In genomic region chr20:57514273-57514751, GRCh38 we compare ENCODE assay signal across 8 cellular contexts. TPM values are rescaled to one million over a fixed set of nuclear protein-coding genes. Genes with fewer than 3 reads are reported as not detected.
DNase-seq lines count a peak whose midpoint lies in the region; ATAC-seq and TF ChIP-seq lines count a peak whose summit lies in the region.

No MANE protein-coding gene starts in this region.

- no peaks in the 10 kb centered on the region for H3F3A ChIP-seq in SK-N-SH (replicated peaks; ENCODE audit: insufficient read depth)

- POLR2A ChIA-PET in SK-N-SH (lab: Yijun Ruan, JAX) = no interaction called here

- H3K27me3 ChIP-seq in SK-N-SH (ENCODE audit: insufficient read depth) = no peaks in the 10 kb centered on the region; the same call in 1 of the 2 replicates
- H3K27me3 ChIP-seq in endodermal cell (ENCODE audit: control insufficient read depth, insufficient read depth, low read length, poor library complexity, severe bottlenecking) = peaks cover under 1% of the 10 kb centered on the region
- H3K27me3 ChIP-seq in lower lobe of right lung (ENCODE audit: low read depth) = no peaks in the 10 kb centered on the region
- no peaks in the 10 kb centered on the region for H3K27me3 ChIP-seq in tibial nerve

- H3K4me1 Mint-ChIP-seq in endodermal cell = peaks cover 12% of the 10 kb centered on the region

- CTCF ChIA-PET in SK-N-SH (lab: Yijun Ruan, JAX) = interaction anchor here (0.6 to 20.9 kb wide), 13 partner anchors 8 to 696 kb away, joined by 3 to 403 read pairs (median 6); no protein-coding TSS in a partner anchor

- DNase-seq in DMS53 (lab: John Stamatoyannopoulos, UW) = peak; percentile 69
- peak; percentile 83 for DNase-seq in HuH-7.5 (ENCODE audit: low spot score)
- peak; percentile 77 for DNase-seq in SK-N-SH
- peak; percentile 91 for DNase-seq in endodermal cell
- peak; percentile 65 for DNase-seq in lower lobe of right lung
- DNase-seq in tibial nerve (ENCODE audit: low spot score in 2 of 2) = peak; percentile 52 to 77

- H3K4me1 ChIP-seq in SK-N-SH (ENCODE audit: control insufficient read depth in 1 of 2, insufficient read depth in 2 of 2, low read depth in 1 of 2, low read length in 1 of 2) (peaks cover 0 to 2% of the 10 kb centered on the region in 2 experiments; a peak in 1 of 4 replicates), endodermal cell (ENCODE audit: control insufficient read depth, insufficient read depth, low read length) (no peaks in the 10 kb centered on the region), lower lobe of right lung (peaks cover 20% of the 10 kb centered on the region), tibial nerve (peaks cover 0 to 6% (median 2%) of the 10 kb centered on the region in 4 donors)

- no peak overlapping the region for H3K4me2 ChIP-seq in SK-N-SH

- H4K20me1 ChIP-seq in SK-N-SH (ENCODE audit: insufficient read depth) = no peaks in the 10 kb centered on the region

- TF ChIP-seq EP300 in SK-N-SH (IDR thresholded peaks at IDR 0.05; ENCODE audit: borderline replicate concordance in 1 of 2, low read depth in 1 of 2, low read length in 1 of 2) (no peak), tibial nerve (IDR thresholded peaks at IDR 0.05) (no peak)

- H3K79me2 ChIP-seq in SK-N-SH (ENCODE audit: insufficient read depth) = no peaks in the 10 kb centered on the region

- H3K27ac ChIP-seq in SK-N-SH (ENCODE audit: low read depth in 2 of 2, low read length in 1 of 2) (no peak overlapping the region), endodermal cell (ENCODE audit: low read depth, low read length) (no peak overlapping the region), lower lobe of right lung (no peak overlapping the region), tibial nerve (no peak overlapping the region)

- no peaks in the 10 kb centered on the region for H3K27me3 Mint-ChIP-seq in endodermal cell (ENCODE audit: insufficient read depth)

- intact Hi-C loops in lower lobe of right lung (cut with DNase I) = loop anchor here (5.0 kb wide), 2 partner anchors 78 to 693 kb away; no protein-coding TSS in a partner anchor

- H3K9ac ChIP-seq in SK-N-SH (no peak overlapping the region), endodermal cell (ENCODE audit: extremely low read depth, low read length, poor library complexity, severe bottlenecking) (no peak overlapping the region)

- H3K27ac Mint-ChIP-seq in endodermal cell = no peak overlapping the region

- 53% methylated on average over 10 of the region's 17 CpGs for WGBS in SK-N-SH (ENCODE audit: low lambda C conversion rate)
- WGBS in endodermal cell (ENCODE audit: insufficient coverage in 1 of 2, insufficient read length in 1 of 2), 2 experiments = 32 to 35% methylated on average over 17 of the region's 17 CpGs
- 34 to 35% methylated on average over 17 of the region's 17 CpGs for WGBS in tibial nerve, 2 donors

- TF ChIP-seq RAD21 in SK-N-SH (IDR thresholded peaks at IDR 0.05; ENCODE audit: low read length) = peak; percentile 94

- no peaks in the 10 kb centered on the region for H3K36me3 ChIP-seq in SK-N-SH (replicated peaks in 1 of 2; ENCODE audit: control insufficient read depth in 1 of 2, insufficient read depth in 2 of 2, low read length in 1 of 2)
- H3K36me3 ChIP-seq in endodermal cell (ENCODE audit: control insufficient read depth, insufficient read depth, low read length) = no peaks in the 10 kb centered on the region
- no peaks in the 10 kb centered on the region for H3K36me3 ChIP-seq in lower lobe of right lung
- H3K36me3 ChIP-seq in tibial nerve = no peaks in the 10 kb centered on the region

- no peaks in the 10 kb centered on the region for H3K36me3 Mint-ChIP-seq in endodermal cell (ENCODE audit: low read depth)

- no peak overlapping the region for H3K4me3 Mint-ChIP-seq in endodermal cell

- H3K4me3 ChIP-seq in SK-N-SH (ENCODE audit: low read depth in 2 of 2, low read length in 1 of 2) (no peak overlapping the region; a peak in 1 of 4 replicates), endodermal cell (ENCODE audit: low read length) (no peak overlapping the region), lower lobe of right lung (no peak overlapping the region), tibial nerve (no peak overlapping the region)

- H3K9me3 Mint-ChIP-seq in endodermal cell = no peaks in the 10 kb centered on the region

- ATAC-seq in lower lobe of right lung = peak; percentile 82
- ATAC-seq in HG02642 (IDR thresholded peaks at IDR 0.05; ENCODE audit: poor library complexity, unreplicated experiment) = no peak
- no peak for ATAC-seq in GM18909 (IDR thresholded peaks at IDR 0.05; ENCODE audit: poor library complexity, unreplicated experiment)

- peak; percentile 72 for TF ChIP-seq CTCF in SK-N-SH (IDR thresholded peaks at IDR 0.05)
- peak; percentile 91 for TF ChIP-seq CTCF in endodermal cell (conservative IDR thresholded peaks at IDR 0.05)
- peak; percentile 81 for TF ChIP-seq CTCF in lower lobe of right lung (IDR thresholded peaks at IDR 0.05)
- TF ChIP-seq CTCF in tibial nerve (IDR thresholded peaks at IDR 0.05) = peak; percentile 60 to 92 (median 74)

- no peaks in the 10 kb centered on the region for H3K9me2 ChIP-seq in SK-N-SH

- H3K9me3 ChIP-seq in SK-N-SH (no peaks in the 10 kb centered on the region), endodermal cell (ENCODE audit: control insufficient read depth, low read length) (no peaks in the 10 kb centered on the region), lower lobe of right lung (no peaks in the 10 kb centered on the region), tibial nerve (no peaks in the 10 kb centered on the region)

- no peak for TF ChIP-seq POLR2A in tibial nerve (IDR thresholded peaks at IDR 0.05)

- H2AFZ ChIP-seq in SK-N-SH (ENCODE audit: low read depth) = no peak overlapping the region

TF ChIP-seq in SK-N-SH, 30 proteins besides CTCF, POLR2A, EP300 and RAD21:
- TF ChIP-seq SMC3 (IDR thresholded peaks at IDR 0.05; ENCODE audit: low read depth, low read length) (peak; percentile 91), NFIC (IDR thresholded peaks at IDR 0.05; ENCODE audit: borderline replicate concordance) (no peak), RXRA (IDR thresholded peaks at IDR 0.05; ENCODE audit: borderline replicate concordance, low read depth) (no peak), YY1 (IDR thresholded peaks at IDR 0.05; ENCODE audit: low read depth) (no peak), NRF1 (IDR thresholded peaks at IDR 0.05; ENCODE audit: low read depth, low read length) (no peak)

RNA-seq across cellular contexts. Expression of gene CTCFL, which starts 10.6 kb away (rescaled TPM):
- not detected in 2 replicates for polyA plus RNA-seq in SK-N-SH (2012; rRNA removed)
- polyA plus RNA-seq in SK-N-SH (2012; cell fraction: cytosol; rRNA removed) = not detected in 2 replicates
- not detected in 2 replicates for polyA plus RNA-seq in SK-N-SH (2012; cell fraction: nucleus; rRNA removed)
- total RNA-seq in endodermal cell (1 to 10 TPM in 1 of 2 donors, under 1 TPM in 1; 0.33 to 1.4 TPM), lower lobe of right lung (not detected), tibial nerve (not detected)
- polyA plus RNA-seq in endodermal cell (2013, experiment 1 of 2) = 0.28 TPM
- 0.46 TPM for polyA plus RNA-seq in endodermal cell (2013, experiment 2 of 2)

RNA-seq across cellular contexts. Expression of gene PCK1, which starts 46.6 kb away (rescaled TPM):
- not detected in 2 replicates for polyA plus RNA-seq in SK-N-SH (2012; rRNA removed)
- polyA plus RNA-seq in SK-N-SH (2012; cell fraction: cytosol; rRNA removed) = not detected in 2 replicates
- 0.07 TPM in 1 of 2 replicates, not detected in the other for polyA plus RNA-seq in SK-N-SH (2012; cell fraction: nucleus; rRNA removed)
- total RNA-seq in endodermal cell = not detected
- 0.25 TPM for polyA plus RNA-seq in endodermal cell (2013, experiment 1 of 2)
- 0.70 TPM for polyA plus RNA-seq in endodermal cell (2013, experiment 2 of 2)
- not detected for total RNA-seq in lower lobe of right lung
- 100 to 1,000 TPM in 1 of 4 donors, 10 to 100 TPM in 3; 16.1 to 131 (median 65.2) TPM for total RNA-seq in tibial nerve

Comparison
In these comparisons a context has a peak if more than half of its experiments do, and no peak if none do; other contexts are left out.
1. ATAC-seq: peak in lower lobe of right lung (2 of 2); none in HG02642 (single experiment) and GM18909 (single experiment).
2. RNA of gene PCK1, which starts 46.6 kb away (total RNA-seq): 16.1 to 131 TPM in tibial nerve; not detected in lower lobe of right lung (single experiment) and not detected in endodermal cell; every median in the first group is over 10 times any median in the second.
3. Peak in every context shown above with its lines, with median percentiles within 50 percentile points of each other: DNase-seq and CTCF ChIP-seq.